In genomic region chr9:91391426-91392217, GRCh38 we compare ENCODE assay signal across 21 cellular contexts. TPM values are rescaled to one million over a fixed set of nuclear protein-coding genes. Genes with fewer than 3 reads are reported as not detected.
DNase-seq lines count a peak whose midpoint lies in the region; ATAC-seq, FAIRE-seq and TF ChIP-seq lines count a peak whose summit lies in the region.
"Had no signal": no experiment of that assay in that cellular context is flagged by ENCODE, and none has a peak within 500 bp of the region (broad histone marks: within the 10 kb centered on the region; RNA-seq: fewer than 3 reads in every experiment).

No MANE protein-coding gene starts in this region.

- no peaks in the 10 kb centered on the region for H3K9me2 ChIP-seq in OCI-LY7 (ENCODE audit: insufficient read depth, low read length)

- CTCF ChIA-PET in K562 (lab: Yijun Ruan, JAX; ENCODE audit: low intra/inter-chr PET ratio) = no interaction called here
- CTCF ChIA-PET in OCI-LY7 (lab: Charles Lee; ENCODE audit: unreplicated experiment) = no interaction called here

- H2AK5ac ChIP-seq in mesenchymal stem cell (ENCODE audit: low read length, severe bottlenecking) = no peak overlapping the region

- H3K9ac ChIP-seq in K562 (ENCODE audit: insufficient read depth in 1 of 2, low read depth in 2 of 2, low read length in 2 of 2) (no peak overlapping the region), mesenchymal stem cell (ENCODE audit: low read length) (peak overlapping the region; percentile 56)

- H3K4ac ChIP-seq in mesenchymal stem cell (ENCODE audit: low read depth in 1 of 2, low read length in 2 of 2) = no peak overlapping the region

- H3K79me2 ChIP-seq in K562 (ENCODE audit: control insufficient read depth, insufficient read depth, low read length) (no peaks in the 10 kb centered on the region), OCI-LY7 (ENCODE audit: insufficient read depth, low read depth, low read length) (no peaks in the 10 kb centered on the region)

- H4K8ac ChIP-seq in mesenchymal stem cell (ENCODE audit: low read length) = no peak overlapping the region

- no peak overlapping the region for H3K4me3 ChIP-seq in LNCaP clone FGC (ENCODE audit: low read depth, low read length)
- no peak overlapping the region for H3K4me3 ChIP-seq in K562
- peak overlapping the region in 1 of 2 experiments; percentile 29 for H3K4me3 ChIP-seq in mesenchymal stem cell (ENCODE audit: insufficient read depth in 1 of 2, low read depth in 1 of 2, low read length in 2 of 2)
- H3K4me3 ChIP-seq in testis = no peak overlapping the region
- H3K4me3 ChIP-seq in OCI-LY7 (ENCODE audit: low read depth, low read length, poor library complexity, severe bottlenecking) = no peak overlapping the region
- H3K4me3 ChIP-seq: ovary, right lobe of liver, SK-N-MC, vagina had no signal

- TF ChIP-seq POLR2A in K562 (conservative IDR thresholded peaks at IDR 0.05) (no peak), testis (IDR thresholded peaks at IDR 0.05) (no peak)

- H3K9me3 ChIP-seq in K562 (replicated peaks; ENCODE audit: control insufficient read depth, insufficient read depth, low read depth, low read length) (no peaks in the 10 kb centered on the region), mesenchymal stem cell (ENCODE audit: control insufficient read depth, low read length) (no peaks in the 10 kb centered on the region), testis (no peaks in the 10 kb centered on the region), OCI-LY7 (ENCODE audit: low read length) (no peaks in the 10 kb centered on the region)
- H3K9me3 ChIP-seq: ovary, right lobe of liver, vagina had no signal

- H3K36me3 ChIP-seq in K562 (ENCODE audit: control insufficient read depth, insufficient read depth, low read length) (no peaks in the 10 kb centered on the region), mesenchymal stem cell (ENCODE audit: control insufficient read depth in 1 of 2, insufficient read depth in 2 of 2, low read depth in 1 of 2, low read length in 2 of 2) (no peaks in the 10 kb centered on the region), testis (ENCODE audit: low read depth, missing control alignments) (no peaks in the 10 kb centered on the region), OCI-LY7 (ENCODE audit: insufficient read depth, low read length) (no peaks in the 10 kb centered on the region)
- H3K36me3 ChIP-seq: ovary, right lobe of liver, vagina had no signal

- DNase-seq in COR-L47 (lab: John Stamatoyannopoulos, UW) (peak; percentile 2), LNCaP clone FGC (ENCODE audit: low read depth) (peak; percentile 74), K562 (ENCODE audit: extremely low read depth in 1 of 4, low spot score in 3 of 4) (no peak), mesenchymal stem cell (no peak), HT-29 (ENCODE audit: low spot score) (no peak), testis (no peak), OCI-LY7 (ENCODE audit: low spot score) (no peak), pons (ENCODE audit: low spot score) (no peak)
- DNase-seq: CD4-positive, CD25-positive, alpha-beta regulatory T cell; effector memory CD4-positive, alpha-beta T cell; head of caudate nucleus; Karpas-422; natural killer cell; NCI-H1930; ovary; right lobe of liver; stimulated activated CD4-positive, alpha-beta T cell treated with anti-CD3 and anti-CD28 coated beads, Interleukin-15, amount 100 ng/mL, for 24 hours; stimulated activated CD8-positive, alpha-beta memory T cell treated with anti-CD3 and anti-CD28 coated beads, Interleukin-4, amount 100 ng/mL, for 48 hours had no signal

- no peaks in the 10 kb centered on the region for H4K20me1 ChIP-seq in K562 (replicated peaks; ENCODE audit: control insufficient read depth, insufficient read depth, low read length)
- H4K20me1 ChIP-seq in OCI-LY7 (ENCODE audit: insufficient read depth, low read length) = no peaks in the 10 kb centered on the region

- H4K91ac ChIP-seq in mesenchymal stem cell (ENCODE audit: low read length) = no peak overlapping the region

- H3K27me3 ChIP-seq in K562 (ENCODE audit: control insufficient read depth in 2 of 2, insufficient read depth in 2 of 2, low read length in 2 of 2) (no peaks in the 10 kb centered on the region), mesenchymal stem cell (ENCODE audit: control insufficient read depth in 1 of 2, insufficient read depth in 1 of 2, low read length in 2 of 2) (no peaks in the 10 kb centered on the region), testis (no peaks in the 10 kb centered on the region)
- H3K27me3 ChIP-seq: ovary, right lobe of liver, vagina had no signal

- peak overlapping the region in 1 of 2 experiments; percentile 4 for H3K18ac ChIP-seq in mesenchymal stem cell (ENCODE audit: low read depth in 1 of 2, low read length in 2 of 2)

- H3K4me1 ChIP-seq in K562 (replicated peaks in 1 of 2; ENCODE audit: control insufficient read depth in 2 of 2, insufficient read depth in 2 of 2, low read length in 2 of 2) (no peaks in the 10 kb centered on the region), mesenchymal stem cell (ENCODE audit: control insufficient read depth, insufficient read depth, low read depth, low read length) (peaks cover 2% of the 10 kb centered on the region), testis (no peaks in the 10 kb centered on the region), OCI-LY7 (ENCODE audit: insufficient read depth, low read length, poor library complexity, severe bottlenecking) (peaks cover 5% of the 10 kb centered on the region)

- H3K14ac ChIP-seq in mesenchymal stem cell (ENCODE audit: low read length in 2 of 2) = no peak overlapping the region

- no peak for ATAC-seq in K562
- ATAC-seq: natural killer cell had no signal

- intact Hi-C loops in K562 (cut with micrococcal nuclease) (no loop called here), testis (cut with DNase I; ENCODE audit: low total_unique reads) (no loop called here), OCI-LY7 (cut with micrococcal nuclease; ENCODE audit: unreplicated experiment) (no loop called here)

- no peak for TF ChIP-seq RAD21 in K562 (CRISPR knock-in tag; conservative IDR thresholded peaks at IDR 0.05 in 1 of 2, IDR thresholded peaks at IDR 0.05 in 1 of 2)

- no peaks in the 10 kb centered on the region for H3K9me1 ChIP-seq in K562 (ENCODE audit: control insufficient read depth, insufficient read depth, low read length)

- no peaks in the 10 kb centered on the region for H3K79me1 ChIP-seq in mesenchymal stem cell (replicated peaks; ENCODE audit: low read length, poor library complexity, severe bottlenecking)

- no peak overlapping the region for H2BK5ac ChIP-seq in mesenchymal stem cell (ENCODE audit: low read depth, low read length, poor library complexity, severe bottlenecking)

- no peak overlapping the region for H2BK15ac ChIP-seq in mesenchymal stem cell (ENCODE audit: low read depth, poor library complexity, severe bottlenecking)

- TF ChIP-seq EP300 in K562 (IDR thresholded peaks at IDR 0.05; ENCODE audit: low read length) = no peak

- no peak for FAIRE-seq in K562 (lab: Jason Lieb, UNC)
- FAIRE-seq: HTR-8/SVneo had no signal

- BruUV-seq in K562 (replicated peaks; lab: Mats Ljungman, UMichigan) (no TSS peak), OCI-LY7 (replicated peaks; lab: Mats Ljungman, UMichigan) (no TSS peak)

- 28% methylated on average over 7 of the region's 7 CpGs for WGBS in K562 (ENCODE audit: insufficient coverage, low coverage, missing lambda C conversion rate)
- WGBS in mesenchymal stem cell = 88% methylated on average over 6 of the region's 7 CpGs
- 76 to 82% methylated on average over 7 of the region's 7 CpGs for WGBS in testis, 2 donors

- in situ Hi-C loops in K562 (cut with MboI) = no loop called here

- H2BK12ac ChIP-seq in mesenchymal stem cell (ENCODE audit: low read length in 2 of 2) = no peak overlapping the region

- TF ChIP-seq CTCF in LNCaP clone FGC (IDR thresholded peaks at IDR 0.05; ENCODE audit: control insufficient read depth, extremely low read depth, insufficient read depth) = no peak
- TF ChIP-seq CTCF in K562 (IDR thresholded peaks at IDR 0.05 in 2 of 3, conservative IDR thresholded peaks at IDR 0.05 in 1 of 3; ENCODE audit: insufficient read depth in 2 of 3, low read depth in 1 of 3, low read length in 3 of 3) = no peak
- TF ChIP-seq CTCF in testis (IDR thresholded peaks at IDR 0.05) = no peak
- no peak for TF ChIP-seq CTCF in OCI-LY7 (conservative IDR thresholded peaks at IDR 0.05; ENCODE audit: low read length)

- POLR2A ChIA-PET in K562 (lab: Yijun Ruan, JAX) (no interaction called here), OCI-LY7 (lab: Charles Lee) (interaction anchor here (0.7 kb wide), 1 partner anchor 59 kb away, joined by 3 read pairs; no protein-coding TSS in a partner anchor)

- no peak overlapping the region for H3K23ac ChIP-seq in mesenchymal stem cell (ENCODE audit: low read length in 2 of 2)

- H3K27ac ChIP-seq in K562 (ENCODE audit: extremely low read depth, low read depth, low read length) (no peak overlapping the region), mesenchymal stem cell (ENCODE audit: low read length, poor library complexity, severe bottlenecking) (no peak overlapping the region), testis (no peak overlapping the region), OCI-LY7 (ENCODE audit: low read depth, low read length, poor library complexity, severe bottlenecking) (no peak overlapping the region)
- H3K27ac ChIP-seq: ovary, right lobe of liver, SK-N-MC, vagina had no signal

- H3K4me2 ChIP-seq in K562 (ENCODE audit: insufficient read depth, low read length) = no peak overlapping the region
- no peak overlapping the region for H3K4me2 ChIP-seq in mesenchymal stem cell (ENCODE audit: low read length, poor library complexity, severe bottlenecking)
- H3K4me2 ChIP-seq in OCI-LY7 (ENCODE audit: low read length) = no peak overlapping the region

- no peak overlapping the region for H2BK120ac ChIP-seq in mesenchymal stem cell (ENCODE audit: low read depth, low read length)

- 0 out of 2 replicates have a peak overlapping the region, but pooled peaks have one; percentile 21 for H2AFZ ChIP-seq in K562 (ENCODE audit: low read depth, low read length)
- H2AFZ ChIP-seq in mesenchymal stem cell (ENCODE audit: low read depth, low read length) = no peak overlapping the region
- H2AFZ ChIP-seq in OCI-LY7 (ENCODE audit: low read length) = no peak overlapping the region

RNA-seq across cellular contexts. Expression of gene AUH, which starts 29.9 kb away (rescaled TPM):
- total RNA-seq in K562 (2011; cell fraction: chromatin; rRNA removed; ENCODE audit: low replicate concordance) = 16.8 and 53.1 TPM in 2 replicates
- total RNA-seq in K562 (2011; cell fraction: nucleolus; rRNA removed) = 7.8 and 11.6 TPM in 2 replicates
- total RNA-seq in K562 (2011; cell fraction: nucleoplasm; rRNA removed) = 18.8 and 30.1 TPM in 2 replicates
- total RNA-seq in K562 (2014; rRNA removed) (29.0 and 32.8 TPM in 2 replicates), K562 (2014; rRNA removed; fragmentation: Illumina TruSeq; extraction: Trizol) (11.1 and 12.4 TPM in 2 replicates), K562 (2015; rRNA removed; fragmentation: Illumina TruSeq; extraction: Trizol) (9.4 and 10.1 TPM in 2 replicates), K562 (2021) (12.7 and 13.5 TPM in 2 replicates), testis (10 to 100 TPM; 31.7 to 33.9 TPM), OCI-LY7 (2022) (16.7 and 16.9 TPM in 2 replicates)
- polyA plus RNA-seq in K562 (2011; rRNA removed) (6.3 and 6.9 TPM in 2 replicates), K562 (2014; fragmentation: Illumina TruSeq; extraction: Trizol) (6.1 and 6.3 TPM in 2 replicates), K562 (2014; fragmentation: Nextera tagmentation; extraction: Ambion mirVana) (1 to 10 TPM; 3.4 to 4.5 TPM), K562 (2014; rRNA removed) (16.3 and 16.8 TPM in 2 replicates), testis (ENCODE audit: insufficient read depth, low read depth, low replicate concordance) (9.1 TPM)
- 2.6 and 3.3 TPM in 2 replicates for polyA plus RNA-seq in K562 (2011; cell fraction: cytosol; rRNA removed)
- polyA plus RNA-seq in K562 (2011; cell fraction: nucleus; rRNA removed) = 10.3 and 13.3 TPM in 2 replicates
- 6.8 and 9.1 TPM in 2 replicates for polyA plus RNA-seq in K562 (2012)
- polyA minus RNA-seq in K562 (2011; rRNA and poly(A)+ RNA removed) = 11.6 and 12.7 TPM in 2 replicates
- polyA minus RNA-seq in K562 (2011; cell fraction: cytosol; rRNA and poly(A)+ RNA removed) = 2.7 and 3.0 TPM in 2 replicates
- 22.3 and 25.0 TPM in 2 replicates for polyA minus RNA-seq in K562 (2011; cell fraction: nucleus; rRNA and poly(A)+ RNA removed)
- polyA plus RNA-seq in mesenchymal stem cell (2013, experiment 1 of 2) = 5.8 TPM
- 6.0 TPM for polyA plus RNA-seq in mesenchymal stem cell (2013, experiment 2 of 2)
- 28.6 TPM in 2 replicates for total RNA-seq in HT-29 (2014; rRNA removed; shearing (Covaris generic))
- 24.5 and 31.7 TPM in 2 replicates for total RNA-seq in OCI-LY7 (2014; rRNA removed; shearing (Covaris generic))

RNA-seq across cellular contexts. Expression of gene NFIL3, which starts 32.0 kb away (rescaled TPM):
- total RNA-seq in K562 (2011; cell fraction: chromatin; rRNA removed; ENCODE audit: low replicate concordance) = 4.2 and 15.9 TPM in 2 replicates
- total RNA-seq in K562 (2011; cell fraction: nucleolus; rRNA removed) = 3.5 and 3.9 TPM in 2 replicates
- total RNA-seq in K562 (2011; cell fraction: nucleoplasm; rRNA removed) = 6.5 and 7.1 TPM in 2 replicates
- 4.2 and 4.3 TPM in 2 replicates for total RNA-seq in K562 (2014; rRNA removed)
- 12.3 and 12.4 TPM in 2 replicates for total RNA-seq in K562 (2014; rRNA removed; fragmentation: Illumina TruSeq; extraction: Trizol)
- 9.4 and 9.7 TPM in 2 replicates for total RNA-seq in K562 (2015; rRNA removed; fragmentation: Illumina TruSeq; extraction: Trizol)
- total RNA-seq in K562 (2021) = 11.9 and 13.8 TPM in 2 replicates
- polyA plus RNA-seq in K562 (2011; rRNA removed) = 9.3 and 10.3 TPM in 2 replicates
- polyA plus RNA-seq in K562 (2011; cell fraction: cytosol; rRNA removed) = 2.5 and 7.6 TPM in 2 replicates
- 4.4 and 11.7 TPM in 2 replicates for polyA plus RNA-seq in K562 (2011; cell fraction: nucleus; rRNA removed)
- 12.4 and 24.6 TPM in 2 replicates for polyA plus RNA-seq in K562 (2012)
- 14.2 and 16.1 TPM in 2 replicates for polyA plus RNA-seq in K562 (2014; fragmentation: Illumina TruSeq; extraction: Trizol)
- polyA plus RNA-seq in K562 (2014; fragmentation: Nextera tagmentation; extraction: Ambion mirVana) = 1 to 10 TPM; 3.2 to 3.8 TPM
- 7.1 and 7.4 TPM in 2 replicates for polyA plus RNA-seq in K562 (2014; rRNA removed)
- 7.6 and 11.7 TPM in 2 replicates for polyA minus RNA-seq in K562 (2011; rRNA and poly(A)+ RNA removed)
- polyA minus RNA-seq in K562 (2011; cell fraction: cytosol; rRNA and poly(A)+ RNA removed) = 5.7 and 6.4 TPM in 2 replicates
- polyA minus RNA-seq in K562 (2011; cell fraction: nucleus; rRNA and poly(A)+ RNA removed) = 1.9 and 7.8 TPM in 2 replicates
- 19.1 TPM for polyA plus RNA-seq in mesenchymal stem cell (2013, experiment 1 of 2)
- 19.4 TPM for polyA plus RNA-seq in mesenchymal stem cell (2013, experiment 2 of 2)
- total RNA-seq in HT-29 (2014; rRNA removed; shearing (Covaris generic)) = 1.2 and 1.4 TPM in 2 replicates
- 10 to 100 TPM; 25.3 to 30.5 TPM for total RNA-seq in testis
- polyA plus RNA-seq in testis (ENCODE audit: insufficient read depth, low read depth, low replicate concordance) = 34.8 TPM
- 6.2 and 6.3 TPM in 2 replicates for total RNA-seq in OCI-LY7 (2014; rRNA removed; shearing (Covaris generic))
- total RNA-seq in OCI-LY7 (2022) = 11.2 and 11.9 TPM in 2 replicates

Comparison
In these comparisons a context has a peak if more than half of its experiments do, and no peak if none do; other contexts are left out.
1. DNase-seq: peak in COR-L47 (single experiment) and LNCaP clone FGC (single experiment); none in K562 (0 of 4), mesenchymal stem cell (single experiment), HT-29 (single experiment), testis (single experiment), OCI-LY7 (single experiment) and pons (single experiment).